Comparison of ENCODE assay signal across 8 cellular contexts in the genomic region with DNA sequence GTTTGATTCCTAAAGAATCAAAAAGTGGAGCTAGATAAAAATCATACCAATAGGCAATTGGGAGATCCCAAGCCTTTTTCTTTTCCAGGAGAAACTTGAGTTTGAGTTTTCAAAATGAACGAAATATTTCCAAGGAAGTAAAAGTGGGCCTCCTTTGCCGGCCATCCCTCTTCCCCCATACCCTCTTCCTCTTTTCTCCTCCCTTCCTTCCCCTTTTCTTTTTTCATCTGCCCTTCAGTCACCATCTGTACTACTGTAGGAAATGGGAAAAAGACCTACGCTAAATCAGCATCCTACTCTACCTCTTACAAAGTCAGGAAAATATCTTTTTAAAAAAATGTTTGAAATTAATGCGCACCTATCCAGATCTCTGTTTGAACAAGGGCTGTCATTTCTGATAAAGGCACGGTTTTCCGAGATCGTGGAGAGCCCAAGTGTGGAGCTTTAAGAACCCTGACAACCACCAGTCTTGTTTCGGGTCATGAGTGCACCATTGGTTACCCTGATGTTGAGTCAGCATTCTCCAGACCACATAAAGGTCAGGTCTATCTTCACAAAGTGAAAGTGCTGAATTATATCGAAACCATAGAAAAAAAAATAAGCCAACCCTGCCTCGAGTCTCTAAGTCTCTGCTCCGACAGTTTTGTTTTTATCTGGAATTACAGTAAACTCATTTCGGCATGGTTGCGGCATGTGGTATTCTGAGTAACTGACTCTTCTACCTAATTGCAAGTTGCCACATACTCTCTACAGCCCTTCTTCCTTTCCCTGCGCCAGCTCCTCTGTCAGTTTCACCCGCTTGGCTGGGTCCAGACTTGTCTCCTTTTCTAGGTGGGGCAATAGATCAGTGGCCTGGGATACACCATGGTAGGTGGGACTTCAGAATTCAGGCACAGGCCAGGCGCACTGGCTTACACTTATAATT.
DNase-seq lines count a peak whose midpoint lies in the region; ATAC-seq, FAIRE-seq and TF ChIP-seq lines count a peak whose summit lies in the region.

No MANE protein-coding gene starts in this region.

- H3K4me1 Mint-ChIP-seq in HFFc6 (ENCODE audit: low read depth) = no peaks in the 10 kb centered on the region
- peaks cover 32% of the 10 kb centered on the region for H3K4me1 Mint-ChIP-seq in activated naive CD4-positive, alpha-beta T cell treated with anti-CD3 and anti-CD28 coated beads, Interleukin-2, amount 50 U/mL, for 24 hours

- no peak for DNase-seq in HFFc6
- DNase-seq in MV-4-11 (lab: John Stamatoyannopoulos, UW) = peak; percentile 99
- DNase-seq in stimulated activated CD4-positive, alpha-beta T cell treated with anti-CD3 and anti-CD28 coated beads, Interleukin-1b, Interleukin-23, amount 100 ng/mL, for 48 hours = peak; percentile 67
- no peak for DNase-seq in NCI-H526 treated with DMSO at 0.1 percent for 48 hours (lab: John Stamatoyannopoulos, UW)
- no peak for DNase-seq in NCI-H1694 treated with DMSO at 0.1 percent for 48 hours (lab: John Stamatoyannopoulos, UW)
- no peak for DNase-seq in D721Med (ENCODE audit: insufficient read length, low spot score)

- ATAC-seq in GM18502 (IDR thresholded peaks at IDR 0.05; ENCODE audit: poor library complexity, unreplicated experiment) = peak; percentile 98

- TF ChIP-seq CTCF in HFFc6 (IDR thresholded peaks at IDR 0.05) (no peak), D721Med (IDR thresholded peaks at IDR 0.05; ENCODE audit: insufficient read depth, missing control alignments) (no peak)

- no peak overlapping the region for H3K27ac Mint-ChIP-seq in HFFc6
- H3K27ac Mint-ChIP-seq in activated naive CD4-positive, alpha-beta T cell treated with anti-CD3 and anti-CD28 coated beads, Interleukin-2, amount 50 U/mL, for 24 hours = no peak overlapping the region

- H3K36me3 Mint-ChIP-seq in HFFc6 (ENCODE audit: low read depth) = no peaks in the 10 kb centered on the region
- H3K36me3 Mint-ChIP-seq in activated naive CD4-positive, alpha-beta T cell treated with anti-CD3 and anti-CD28 coated beads, Interleukin-2, amount 50 U/mL, for 24 hours = peaks cover 14% of the 10 kb centered on the region

- FAIRE-seq in D721Med (lab: Jason Lieb, UNC) = no peak

- peaks cover 16% of the 10 kb centered on the region; the same call in 1 of the 2 replicates for H3K27me3 Mint-ChIP-seq in HFFc6 (ENCODE audit: insufficient read depth)
- no peaks in the 10 kb centered on the region for H3K27me3 Mint-ChIP-seq in activated naive CD4-positive, alpha-beta T cell treated with anti-CD3 and anti-CD28 coated beads, Interleukin-2, amount 50 U/mL, for 24 hours

- H3K9me3 Mint-ChIP-seq in HFFc6 = no peaks in the 10 kb centered on the region
- H3K9me3 Mint-ChIP-seq in activated naive CD4-positive, alpha-beta T cell treated with anti-CD3 and anti-CD28 coated beads, Interleukin-2, amount 50 U/mL, for 24 hours = peaks cover 5% of the 10 kb centered on the region

- peak overlapping the region; percentile 37; the same call in 1 of the 2 replicates for H3K4me3 Mint-ChIP-seq in HFFc6
- peak overlapping the region; percentile 37 for H3K4me3 Mint-ChIP-seq in activated naive CD4-positive, alpha-beta T cell treated with anti-CD3 and anti-CD28 coated beads, Interleukin-2, amount 50 U/mL, for 24 hours

Comparison
In these comparisons a context has a peak if more than half of its experiments do, and no peak if none do; other contexts are left out.
1. DNase-seq: peak in MV-4-11 (single experiment) and stimulated activated CD4-positive, alpha-beta T cell treated with anti-CD3 and anti-CD28 coated beads, Interleukin-1b, Interleukin-23, amount 100 ng/mL, for 48 hours (single experiment); none in HFFc6 (single experiment), NCI-H526 treated with DMSO at 0.1 percent for 48 hours (single experiment), NCI-H1694 treated with DMSO at 0.1 percent for 48 hours (single experiment) and D721Med (single experiment).